ENCODE assay signal across 10 cellular contexts in the genomic region with DNA sequence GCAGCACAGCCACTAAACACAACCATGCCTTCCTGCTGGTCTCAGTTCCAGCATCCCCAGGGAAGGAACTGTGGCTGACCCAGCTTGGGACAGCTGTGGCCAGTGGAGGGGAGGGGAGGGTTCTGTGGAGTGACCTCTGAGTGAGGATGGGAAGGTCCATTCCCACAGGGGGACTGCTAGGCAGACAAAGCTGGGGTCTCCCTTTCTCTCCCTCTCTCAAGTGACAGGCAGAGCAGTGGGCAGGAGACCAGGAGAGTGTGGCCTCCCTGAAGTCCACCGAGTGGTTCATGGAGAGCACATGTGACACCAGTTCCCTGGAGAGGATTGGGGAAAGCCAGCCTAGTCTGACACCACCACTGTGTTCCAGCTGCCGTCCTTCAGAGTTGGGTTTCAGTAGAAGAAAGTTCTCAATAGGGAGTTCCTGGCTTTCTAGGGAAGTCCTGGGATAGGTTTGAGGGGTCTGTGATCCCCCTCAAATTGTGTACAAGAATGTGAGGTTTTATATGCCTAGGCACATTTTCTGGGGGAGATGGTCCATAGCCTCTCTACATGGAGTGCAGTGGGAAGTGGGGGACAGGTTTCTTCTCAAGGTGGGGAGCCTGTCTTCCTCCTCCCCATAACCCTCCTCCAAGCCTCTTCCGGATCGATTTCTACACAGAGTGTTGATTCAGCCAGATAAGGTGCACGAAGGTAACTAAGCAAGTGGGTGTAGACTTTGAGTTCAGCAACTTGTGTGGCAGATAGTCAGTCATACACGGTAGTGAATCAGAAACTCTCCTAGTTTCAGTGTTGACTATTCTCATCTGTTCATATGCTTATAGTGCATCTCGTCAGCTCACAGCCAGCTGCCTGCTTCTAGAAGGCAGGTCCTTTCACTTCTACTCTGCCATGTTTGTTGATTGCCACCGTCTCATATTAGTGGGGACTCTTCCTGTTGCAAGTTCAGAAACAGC. TPM values are rescaled to one million over a fixed set of nuclear protein-coding genes. Genes with fewer than 3 reads are reported as not detected.
DNase-seq lines count a peak whose midpoint lies in the region; ATAC-seq and TF ChIP-seq lines count a peak whose summit lies in the region.
"Had no signal": no experiment of that assay in that cellular context is flagged by ENCODE, and none has a peak within 500 bp of the region (broad histone marks: within the 10 kb centered on the region; RNA-seq: fewer than 3 reads in every experiment).

No MANE protein-coding gene starts in this region.

- peaks cover 0 to 81% (median 4%) of the 10 kb centered on the region in 9 donors for H3K36me3 ChIP-seq in heart right ventricle

- peak; percentile 91 for ATAC-seq in GM19452 (IDR thresholded peaks at IDR 0.05; ENCODE audit: unreplicated experiment)
- peak; percentile 82 for ATAC-seq in HG03342 (IDR thresholded peaks at IDR 0.05; ENCODE audit: unreplicated experiment)
- peak; percentile 31 to 78 (median 60) for ATAC-seq in heart right ventricle
- no peak for ATAC-seq in activated CD8-positive, alpha-beta T cell treated with anti-CD3 and anti-CD28 coated beads, Interleukin-2, amount 10 ng/mL, durations not matched to agents 7 days and 5 days
- ATAC-seq in HG02970 (IDR thresholded peaks at IDR 0.05; ENCODE audit: low FRiP score, unreplicated experiment): no peak

- no peaks in the 10 kb centered on the region for H3K9me3 ChIP-seq in heart right ventricle

- H3K4me1 Mint-ChIP-seq in Calu3 (ENCODE audit: low read depth, unreplicated experiment): peaks cover 37% of the 10 kb centered on the region
- H3K4me1 Mint-ChIP-seq in activated CD8-positive, alpha-beta T cell treated with anti-CD3 and anti-CD28 coated beads, Interleukin-2, amount 10 ng/mL, durations not matched to agents 7 days and 5 days (ENCODE audit: low read depth): peaks cover 3% of the 10 kb centered on the region

- CTCF ChIA-PET in Calu3 (lab: Charles Lee): no interaction called here
- CTCF ChIA-PET in activated CD8-positive, alpha-beta T cell treated with anti-CD3 and anti-CD28 coated beads, Interleukin-2, amount 10 ng/mL, durations not matched to agents 7 days and 5 days (lab: Charles Lee): no interaction called here

- intact Hi-C loops in Calu3 (cut with micrococcal nuclease; ENCODE audit: unreplicated experiment): loop anchor here (1.0 kb wide), 1 partner anchor 28 kb away; no protein-coding TSS in a partner anchor
- intact Hi-C loops in heart right ventricle (cut with DNase I): loop anchor here in 1 of 10 donors (5.0 kb wide), 1 partner anchor 39 kb away; the partner anchor contains the start of gene SRC

- H3K4me1 ChIP-seq in heart right ventricle: peaks cover 0 to 41% (median 7%) of the 10 kb centered on the region in 9 donors

- peak; percentile 63 for DNase-seq in Calu3
- peak; percentile 29 to 30 for DNase-seq in heart right ventricle
- DNase-seq in NCI-H524 treated with DMSO at 0.1 percent for 48 hours (lab: John Stamatoyannopoulos, UW): no peak
- DNase-seq in activated CD8-positive, alpha-beta T cell treated with anti-CD3 and anti-CD28 coated beads, Interleukin-2, amount 10 ng/mL, durations not matched to agents 7 days and 5 days: no peak
- DNase-seq in NCI-H345 treated with DMSO at 0.1 percent for 48 hours (lab: John Stamatoyannopoulos, UW; ENCODE audit: unreplicated experiment): no peak
- DNase-seq: cortex of kidney had no signal

- BruUV-seq in Calu3 (replicated peaks; lab: Mats Ljungman, UMichigan): no TSS peak

- no peaks in the 10 kb centered on the region for H3K27me3 Mint-ChIP-seq in Calu3 (ENCODE audit: unreplicated experiment)
- H3K27me3 Mint-ChIP-seq in activated CD8-positive, alpha-beta T cell treated with anti-CD3 and anti-CD28 coated beads, Interleukin-2, amount 10 ng/mL, durations not matched to agents 7 days and 5 days (ENCODE audit: low read depth): no peaks in the 10 kb centered on the region

- H3K27ac Mint-ChIP-seq in Calu3 (ENCODE audit: unreplicated experiment): peak overlapping the region; percentile 67
- H3K27ac Mint-ChIP-seq in activated CD8-positive, alpha-beta T cell treated with anti-CD3 and anti-CD28 coated beads, Interleukin-2, amount 10 ng/mL, durations not matched to agents 7 days and 5 days: no peak overlapping the region

- POLR2A ChIA-PET in activated CD8-positive, alpha-beta T cell treated with anti-CD3 and anti-CD28 coated beads, Interleukin-2, amount 10 ng/mL, durations not matched to agents 7 days and 5 days (lab: Charles Lee): no interaction called here

- H3K4me3 ChIP-seq in heart right ventricle: no peak overlapping the region

- WGBS in heart right ventricle, 2 donors: 74 to 77% methylated on average over 8 of the region's 8 CpGs

- H3K9me3 Mint-ChIP-seq in Calu3 (ENCODE audit: low read depth, unreplicated experiment): no peaks in the 10 kb centered on the region
- H3K9me3 Mint-ChIP-seq in activated CD8-positive, alpha-beta T cell treated with anti-CD3 and anti-CD28 coated beads, Interleukin-2, amount 10 ng/mL, durations not matched to agents 7 days and 5 days (ENCODE audit: insufficient read depth): no peaks in the 10 kb centered on the region

- H3K27ac ChIP-seq in heart right ventricle: peak overlapping the region in 2 of 10 donors; percentile 5 to 42

- TF ChIP-seq CTCF in Calu3 (IDR thresholded peaks at IDR 0.05; ENCODE audit: unreplicated experiment) (no peak), heart right ventricle (IDR thresholded peaks at IDR 0.05) (no peak)

- H3K36me3 Mint-ChIP-seq in Calu3 (ENCODE audit: insufficient read depth, unreplicated experiment): peaks cover 40% of the 10 kb centered on the region
- H3K36me3 Mint-ChIP-seq in activated CD8-positive, alpha-beta T cell treated with anti-CD3 and anti-CD28 coated beads, Interleukin-2, amount 10 ng/mL, durations not matched to agents 7 days and 5 days (ENCODE audit: low read depth): peaks cover 29% of the 10 kb centered on the region

- peak overlapping the region; percentile 18 for H3K4me3 Mint-ChIP-seq in Calu3 (ENCODE audit: low read depth, unreplicated experiment)
- no peak overlapping the region for H3K4me3 Mint-ChIP-seq in activated CD8-positive, alpha-beta T cell treated with anti-CD3 and anti-CD28 coated beads, Interleukin-2, amount 10 ng/mL, durations not matched to agents 7 days and 5 days

- H3K27me3 ChIP-seq in heart right ventricle: no peaks in the 10 kb centered on the region

RNA-seq across cellular contexts. Expression of gene MANBAL, which starts 18.9 kb away (rescaled TPM):
- total RNA-seq in Calu3 (2022) (77.0 and 77.2 TPM in 2 replicates), heart right ventricle (10 to 100 TPM; 17.8 to 24.9 (median 20.4) TPM)
- polyA plus RNA-seq in heart right ventricle: 10 to 100 TPM; 18.4 to 52.3 TPM
- 10 to 100 TPM; 10.1 to 10.9 TPM for total RNA-seq in activated CD8-positive, alpha-beta T cell treated with anti-CD3 and anti-CD28 coated beads, Interleukin-2, amount 10 ng/mL, durations not matched to agents 7 days and 5 days

RNA-seq across cellular contexts. Expression of gene SRC, which starts 37.6 kb away (rescaled TPM):
- total RNA-seq in Calu3 (2022) (185 and 203 TPM in 2 replicates), heart right ventricle (10 to 100 TPM in 1 of 10 donors, 1 to 10 TPM in 9; 1.9 to 10.8 (median 3.6) TPM)
- 1 to 10 TPM; 4.7 to 5.2 TPM for polyA plus RNA-seq in heart right ventricle
- 1 to 10 TPM; 3.2 to 6.5 TPM for total RNA-seq in activated CD8-positive, alpha-beta T cell treated with anti-CD3 and anti-CD28 coated beads, Interleukin-2, amount 10 ng/mL, durations not matched to agents 7 days and 5 days

RNA-seq across cellular contexts. Expression of gene GHRH, which starts 46.8 kb away (rescaled TPM):
- total RNA-seq in Calu3 (2022) (not detected in 2 replicates), heart right ventricle (1 to 10 TPM in 1 of 10 donors, under 1 TPM in 1, not detected in 8; 0.85 to 2.5 TPM)
- polyA plus RNA-seq in heart right ventricle: 1 to 10 TPM in 1 of 2 donors, not detected in 1; 1.8 TPM
- total RNA-seq in activated CD8-positive, alpha-beta T cell treated with anti-CD3 and anti-CD28 coated beads, Interleukin-2, amount 10 ng/mL, durations not matched to agents 7 days and 5 days: not detected
- total RNA-seq: RPMI7951 had no signal

Comparison
In these comparisons a context has a peak if more than half of its experiments do, and no peak if none do; other contexts are left out.
1. DNase-seq: peak in Calu3 (single experiment) and heart right ventricle (2 of 2); none in NCI-H524 treated with DMSO at 0.1 percent for 48 hours (single experiment), activated CD8-positive, alpha-beta T cell treated with anti-CD3 and anti-CD28 coated beads, Interleukin-2, amount 10 ng/mL, durations not matched to agents 7 days and 5 days (single experiment) and NCI-H345 treated with DMSO at 0.1 percent for 48 hours (single experiment).
2. ATAC-seq: peak in GM19452 (single experiment), HG03342 (single experiment) and heart right ventricle (8 of 8); none in activated CD8-positive, alpha-beta T cell treated with anti-CD3 and anti-CD28 coated beads, Interleukin-2, amount 10 ng/mL, durations not matched to agents 7 days and 5 days (single experiment) and HG02970 (single experiment).
3. RNA of gene SRC, which starts 37.6 kb away (total RNA-seq): 185 to 203 TPM in Calu3; 3.2 to 6.5 TPM in activated CD8-positive, alpha-beta T cell treated with anti-CD3 and anti-CD28 coated beads, Interleukin-2, amount 10 ng/mL, durations not matched to agents 7 days and 5 days and 1.9 to 10.8 TPM in heart right ventricle; every median in the first group is over 10 times any median in the second.